1 cellular context compared by ENCODE assay signal in genomic region chr10:100009793-100010676, GRCh38.
TF ChIP-seq lines count a peak whose summit lies in the region.

A gene with protein sequence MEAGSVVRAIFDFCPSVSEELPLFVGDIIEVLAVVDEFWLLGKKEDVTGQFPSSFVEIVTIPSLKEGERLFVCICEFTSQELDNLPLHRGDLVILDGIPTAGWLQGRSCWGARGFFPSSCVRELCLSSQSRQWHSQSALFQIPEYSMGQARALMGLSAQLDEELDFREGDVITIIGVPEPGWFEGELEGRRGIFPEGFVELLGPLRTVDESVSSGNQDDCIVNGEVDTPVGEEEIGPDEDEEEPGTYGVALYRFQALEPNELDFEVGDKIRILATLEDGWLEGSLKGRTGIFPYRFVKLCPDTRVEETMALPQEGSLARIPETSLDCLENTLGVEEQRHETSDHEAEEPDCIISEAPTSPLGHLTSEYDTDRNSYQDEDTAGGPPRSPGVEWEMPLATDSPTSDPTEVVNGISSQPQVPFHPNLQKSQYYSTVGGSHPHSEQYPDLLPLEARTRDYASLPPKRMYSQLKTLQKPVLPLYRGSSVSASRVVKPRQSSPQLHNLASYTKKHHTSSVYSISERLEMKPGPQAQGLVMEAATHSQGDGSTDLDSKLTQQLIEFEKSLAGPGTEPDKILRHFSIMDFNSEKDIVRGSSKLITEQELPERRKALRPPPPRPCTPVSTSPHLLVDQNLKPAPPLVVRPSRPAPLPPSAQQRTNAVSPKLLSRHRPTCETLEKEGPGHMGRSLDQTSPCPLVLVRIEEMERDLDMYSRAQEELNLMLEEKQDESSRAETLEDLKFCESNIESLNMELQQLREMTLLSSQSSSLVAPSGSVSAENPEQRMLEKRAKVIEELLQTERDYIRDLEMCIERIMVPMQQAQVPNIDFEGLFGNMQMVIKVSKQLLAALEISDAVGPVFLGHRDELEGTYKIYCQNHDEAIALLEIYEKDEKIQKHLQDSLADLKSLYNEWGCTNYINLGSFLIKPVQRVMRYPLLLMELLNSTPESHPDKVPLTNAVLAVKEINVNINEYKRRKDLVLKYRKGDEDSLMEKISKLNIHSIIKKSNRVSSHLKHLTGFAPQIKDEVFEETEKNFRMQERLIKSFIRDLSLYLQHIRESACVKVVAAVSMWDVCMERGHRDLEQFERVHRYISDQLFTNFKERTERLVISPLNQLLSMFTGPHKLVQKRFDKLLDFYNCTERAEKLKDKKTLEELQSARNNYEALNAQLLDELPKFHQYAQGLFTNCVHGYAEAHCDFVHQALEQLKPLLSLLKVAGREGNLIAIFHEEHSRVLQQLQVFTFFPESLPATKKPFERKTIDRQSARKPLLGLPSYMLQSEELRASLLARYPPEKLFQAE (N-terminal part only) (minus strand): TSS chr10:100009947. CDS start chr10:99972124, 37,823 bp downstream.

TF ChIP-seq in HepG2, 621 proteins besides CTCF, POLR2A, EP300 and RAD21 (continued from another document and continues in another):
- TF ChIP-seq, protein P1, sequence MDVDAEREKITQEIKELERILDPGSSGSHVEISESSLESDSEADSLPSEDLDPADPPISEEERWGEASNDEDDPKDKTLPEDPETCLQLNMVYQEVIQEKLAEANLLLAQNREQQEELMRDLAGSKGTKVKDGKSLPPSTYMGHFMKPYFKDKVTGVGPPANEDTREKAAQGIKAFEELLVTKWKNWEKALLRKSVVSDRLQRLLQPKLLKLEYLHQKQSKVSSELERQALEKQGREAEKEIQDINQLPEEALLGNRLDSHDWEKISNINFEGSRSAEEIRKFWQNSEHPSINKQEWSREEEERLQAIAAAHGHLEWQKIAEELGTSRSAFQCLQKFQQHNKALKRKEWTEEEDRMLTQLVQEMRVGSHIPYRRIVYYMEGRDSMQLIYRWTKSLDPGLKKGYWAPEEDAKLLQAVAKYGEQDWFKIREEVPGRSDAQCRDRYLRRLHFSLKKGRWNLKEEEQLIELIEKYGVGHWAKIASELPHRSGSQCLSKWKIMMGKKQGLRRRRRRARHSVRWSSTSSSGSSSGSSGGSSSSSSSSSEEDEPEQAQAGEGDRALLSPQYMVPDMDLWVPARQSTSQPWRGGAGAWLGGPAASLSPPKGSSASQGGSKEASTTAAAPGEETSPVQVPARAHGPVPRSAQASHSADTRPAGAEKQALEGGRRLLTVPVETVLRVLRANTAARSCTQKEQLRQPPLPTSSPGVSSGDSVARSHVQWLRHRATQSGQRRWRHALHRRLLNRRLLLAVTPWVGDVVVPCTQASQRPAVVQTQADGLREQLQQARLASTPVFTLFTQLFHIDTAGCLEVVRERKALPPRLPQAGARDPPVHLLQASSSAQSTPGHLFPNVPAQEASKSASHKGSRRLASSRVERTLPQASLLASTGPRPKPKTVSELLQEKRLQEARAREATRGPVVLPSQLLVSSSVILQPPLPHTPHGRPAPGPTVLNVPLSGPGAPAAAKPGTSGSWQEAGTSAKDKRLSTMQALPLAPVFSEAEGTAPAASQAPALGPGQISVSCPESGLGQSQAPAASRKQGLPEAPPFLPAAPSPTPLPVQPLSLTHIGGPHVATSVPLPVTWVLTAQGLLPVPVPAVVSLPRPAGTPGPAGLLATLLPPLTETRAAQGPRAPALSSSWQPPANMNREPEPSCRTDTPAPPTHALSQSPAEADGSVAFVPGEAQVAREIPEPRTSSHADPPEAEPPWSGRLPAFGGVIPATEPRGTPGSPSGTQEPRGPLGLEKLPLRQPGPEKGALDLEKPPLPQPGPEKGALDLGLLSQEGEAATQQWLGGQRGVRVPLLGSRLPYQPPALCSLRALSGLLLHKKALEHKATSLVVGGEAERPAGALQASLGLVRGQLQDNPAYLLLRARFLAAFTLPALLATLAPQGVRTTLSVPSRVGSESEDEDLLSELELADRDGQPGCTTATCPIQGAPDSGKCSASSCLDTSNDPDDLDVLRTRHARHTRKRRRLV (CRISPR knock-in tag; IDR thresholded peaks at IDR 0.05), result no peak
- TF ChIP-seq, protein P2, sequence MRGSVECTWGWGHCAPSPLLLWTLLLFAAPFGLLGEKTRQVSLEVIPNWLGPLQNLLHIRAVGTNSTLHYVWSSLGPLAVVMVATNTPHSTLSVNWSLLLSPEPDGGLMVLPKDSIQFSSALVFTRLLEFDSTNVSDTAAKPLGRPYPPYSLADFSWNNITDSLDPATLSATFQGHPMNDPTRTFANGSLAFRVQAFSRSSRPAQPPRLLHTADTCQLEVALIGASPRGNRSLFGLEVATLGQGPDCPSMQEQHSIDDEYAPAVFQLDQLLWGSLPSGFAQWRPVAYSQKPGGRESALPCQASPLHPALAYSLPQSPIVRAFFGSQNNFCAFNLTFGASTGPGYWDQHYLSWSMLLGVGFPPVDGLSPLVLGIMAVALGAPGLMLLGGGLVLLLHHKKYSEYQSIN (CRISPR knock-in tag; IDR thresholded peaks at IDR 0.05; ENCODE audit: borderline replicate concordance), result no peak
- TF ChIP-seq TARDBP (CRISPR knock-in tag; IDR thresholded peaks at IDR 0.05) (no peak), ZFP91 (CRISPR knock-in tag; IDR thresholded peaks at IDR 0.05; ENCODE audit: borderline replicate concordance) (peak; percentile 27; the same call in 1 of the 2 replicates), ARHGAP35 (CRISPR knock-in tag; IDR thresholded peaks at IDR 0.05; ENCODE audit: borderline replicate concordance) (no peak), ZNF773 (CRISPR knock-in tag; IDR thresholded peaks at IDR 0.05; ENCODE audit: borderline replicate concordance) (no peak), MIER3 (CRISPR knock-in tag; IDR thresholded peaks at IDR 0.05; ENCODE audit: borderline replicate concordance) (no peak), CEBPG (CRISPR knock-in tag; IDR thresholded peaks at IDR 0.05) (no peak), ZNF572 (CRISPR knock-in tag; IDR thresholded peaks at IDR 0.05) (no peak), ZNF34 (CRISPR knock-in tag; IDR thresholded peaks at IDR 0.05; ENCODE audit: borderline replicate concordance) (no peak), TERF1 (CRISPR knock-in tag; IDR thresholded peaks at IDR 0.05) (no peak), STAT5B (CRISPR knock-in tag; IDR thresholded peaks at IDR 0.05) (no peak), ADNP (CRISPR knock-in tag; IDR thresholded peaks at IDR 0.05) (peak; percentile 83; the same call in 1 of the 2 replicates), MEIS1 (CRISPR knock-in tag; IDR thresholded peaks at IDR 0.05; ENCODE audit: borderline replicate concordance) (no peak), ZNF615 (CRISPR knock-in tag; IDR thresholded peaks at IDR 0.05; ENCODE audit: borderline replicate concordance) (no peak), ZNF446 (CRISPR knock-in tag; IDR thresholded peaks at IDR 0.05) (no peak), TBP (CRISPR knock-in tag; IDR thresholded peaks at IDR 0.05) (no peak), TP53 (CRISPR knock-in tag; conservative IDR thresholded peaks at IDR 0.05) (no peak), ZNF143 (CRISPR knock-in tag; IDR thresholded peaks at IDR 0.05) (0 out of 2 replicates have a peak, but pooled peaks have one; percentile 19), CBX1 (IDR thresholded peaks at IDR 0.05; ENCODE audit: low read depth) (peak; percentile 38), TAF1 (CRISPR knock-in tag; IDR thresholded peaks at IDR 0.05) (no peak), ATAD3A (CRISPR knock-in tag; IDR thresholded peaks at IDR 0.05) (no peak), HNRNPK (IDR thresholded peaks at IDR 0.05; ENCODE audit: low read depth, low read length, poor library complexity, severe bottlenecking) (no peak), EED (CRISPR knock-in tag; IDR thresholded peaks at IDR 0.05) (no peak), ELF1 (CRISPR knock-in tag; IDR thresholded peaks at IDR 0.05) (no peak), PRPF4 (IDR thresholded peaks at IDR 0.05; ENCODE audit: low read depth, low read length, poor library complexity, severe bottlenecking) (no peak), FOXA1 (IDR thresholded peaks at IDR 0.05) (no peak), FOXA1 (CRISPR knock-in tag; IDR thresholded peaks at IDR 0.05) (no peak), ZNF3 (CRISPR knock-in tag; IDR thresholded peaks at IDR 0.05) (no peak), ZNF609 (CRISPR knock-in tag; IDR thresholded peaks at IDR 0.05; ENCODE audit: borderline replicate concordance) (no peak), ZNF747 (CRISPR knock-in tag; IDR thresholded peaks at IDR 0.05; ENCODE audit: borderline replicate concordance) (no peak)
- TF ChIP-seq, protein P3, sequence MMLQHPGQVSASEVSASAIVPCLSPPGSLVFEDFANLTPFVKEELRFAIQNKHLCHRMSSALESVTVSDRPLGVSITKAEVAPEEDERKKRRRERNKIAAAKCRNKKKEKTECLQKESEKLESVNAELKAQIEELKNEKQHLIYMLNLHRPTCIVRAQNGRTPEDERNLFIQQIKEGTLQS (CRISPR knock-in tag; IDR thresholded peaks at IDR 0.05), result 0 out of 2 replicates have a peak, but pooled peaks have one; percentile 35
- TF ChIP-seq, protein P4, sequence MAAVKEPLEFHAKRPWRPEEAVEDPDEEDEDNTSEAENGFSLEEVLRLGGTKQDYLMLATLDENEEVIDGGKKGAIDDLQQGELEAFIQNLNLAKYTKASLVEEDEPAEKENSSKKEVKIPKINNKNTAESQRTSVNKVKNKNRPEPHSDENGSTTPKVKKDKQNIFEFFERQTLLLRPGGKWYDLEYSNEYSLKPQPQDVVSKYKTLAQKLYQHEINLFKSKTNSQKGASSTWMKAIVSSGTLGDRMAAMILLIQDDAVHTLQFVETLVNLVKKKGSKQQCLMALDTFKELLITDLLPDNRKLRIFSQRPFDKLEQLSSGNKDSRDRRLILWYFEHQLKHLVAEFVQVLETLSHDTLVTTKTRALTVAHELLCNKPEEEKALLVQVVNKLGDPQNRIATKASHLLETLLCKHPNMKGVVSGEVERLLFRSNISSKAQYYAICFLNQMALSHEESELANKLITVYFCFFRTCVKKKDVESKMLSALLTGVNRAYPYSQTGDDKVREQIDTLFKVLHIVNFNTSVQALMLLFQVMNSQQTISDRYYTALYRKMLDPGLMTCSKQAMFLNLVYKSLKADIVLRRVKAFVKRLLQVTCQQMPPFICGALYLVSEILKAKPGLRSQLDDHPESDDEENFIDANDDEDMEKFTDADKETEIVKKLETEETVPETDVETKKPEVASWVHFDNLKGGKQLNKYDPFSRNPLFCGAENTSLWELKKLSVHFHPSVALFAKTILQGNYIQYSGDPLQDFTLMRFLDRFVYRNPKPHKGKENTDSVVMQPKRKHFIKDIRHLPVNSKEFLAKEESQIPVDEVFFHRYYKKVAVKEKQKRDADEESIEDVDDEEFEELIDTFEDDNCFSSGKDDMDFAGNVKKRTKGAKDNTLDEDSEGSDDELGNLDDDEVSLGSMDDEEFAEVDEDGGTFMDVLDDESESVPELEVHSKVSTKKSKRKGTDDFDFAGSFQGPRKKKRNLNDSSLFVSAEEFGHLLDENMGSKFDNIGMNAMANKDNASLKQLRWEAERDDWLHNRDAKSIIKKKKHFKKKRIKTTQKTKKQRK (IDR thresholded peaks at IDR 0.05; ENCODE audit: low read length), result no peak
- TF ChIP-seq, protein P5, sequence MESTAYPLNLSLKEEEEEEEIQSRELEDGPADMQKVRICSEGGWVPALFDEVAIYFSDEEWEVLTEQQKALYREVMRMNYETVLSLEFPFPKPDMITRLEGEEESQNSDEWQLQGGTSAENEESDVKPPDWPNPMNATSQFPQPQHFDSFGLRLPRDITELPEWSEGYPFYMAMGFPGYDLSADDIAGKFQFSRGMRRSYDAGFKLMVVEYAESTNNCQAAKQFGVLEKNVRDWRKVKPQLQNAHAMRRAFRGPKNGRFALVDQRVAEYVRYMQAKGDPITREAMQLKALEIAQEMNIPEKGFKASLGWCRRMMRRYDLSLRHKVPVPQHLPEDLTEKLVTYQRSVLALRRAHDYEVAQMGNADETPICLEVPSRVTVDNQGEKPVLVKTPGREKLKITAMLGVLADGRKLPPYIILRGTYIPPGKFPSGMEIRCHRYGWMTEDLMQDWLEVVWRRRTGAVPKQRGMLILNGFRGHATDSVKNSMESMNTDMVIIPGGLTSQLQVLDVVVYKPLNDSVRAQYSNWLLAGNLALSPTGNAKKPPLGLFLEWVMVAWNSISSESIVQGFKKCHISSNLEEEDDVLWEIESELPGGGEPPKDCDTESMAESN (CRISPR knock-in tag; conservative IDR thresholded peaks at IDR 0.05), result no peak
